ENCODE assay signal across 8 cellular contexts in the genomic region with DNA sequence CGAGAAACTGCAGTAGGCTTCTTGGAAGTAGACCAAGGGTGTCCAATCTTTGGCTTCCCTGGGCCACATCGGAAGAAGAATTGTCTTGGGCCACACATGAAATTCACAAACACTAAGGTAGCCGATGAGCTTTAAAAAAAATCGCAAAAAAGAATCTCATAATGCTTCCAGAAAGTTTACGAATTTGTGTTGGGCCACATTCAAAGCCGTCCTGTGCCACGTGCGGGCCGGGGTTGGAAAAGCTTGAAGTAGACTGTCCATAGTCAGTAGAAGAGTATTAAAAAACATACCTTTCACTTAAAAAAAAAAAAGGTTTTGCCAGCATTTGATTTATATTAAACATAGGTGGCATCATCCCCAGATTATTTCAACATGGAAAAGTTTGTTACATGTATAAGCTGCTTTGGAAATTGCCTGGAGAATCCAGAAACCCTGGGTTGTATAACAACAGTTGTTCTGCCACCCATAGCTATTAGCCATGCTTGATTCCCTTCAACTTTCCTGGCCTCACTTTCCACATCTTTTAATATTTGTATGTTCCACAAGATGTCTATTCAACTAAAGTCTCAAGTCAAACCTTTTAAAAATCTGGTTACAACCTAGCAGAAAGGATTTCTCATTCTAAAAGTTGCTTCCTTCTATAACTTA. TPM values are rescaled to one million over a fixed set of nuclear protein-coding genes. Genes with fewer than 3 reads are reported as not detected.
DNase-seq lines count a peak whose midpoint lies in the region; ATAC-seq and TF ChIP-seq lines count a peak whose summit lies in the region.

No MANE protein-coding gene starts in this region.

- no peaks in the 10 kb centered on the region for H3K27me3 Mint-ChIP-seq in Calu3 (ENCODE audit: unreplicated experiment)

- H4K20me1 ChIP-seq in PC-3 (ENCODE audit: low read length), result no peaks in the 10 kb centered on the region

- H3K4me3 ChIP-seq in PC-3 (ENCODE audit: low read length), result peak overlapping the region; percentile 77
- peak overlapping the region; percentile 62 for H3K4me3 ChIP-seq in epithelial cell of esophagus (ENCODE audit: low read length)
- peak overlapping the region; percentile 82 for H3K4me3 ChIP-seq in ovary

- no peaks in the 10 kb centered on the region for H3F3A ChIP-seq in PC-3 (ENCODE audit: low read length, unreplicated experiment)

- H3K36me3 ChIP-seq in PC-3 (ENCODE audit: low read depth, low read length) (peaks cover 6% of the 10 kb centered on the region; the same call in 1 of the 2 replicates), ovary (no peaks in the 10 kb centered on the region)

- intact Hi-C loops in Calu3 (cut with micrococcal nuclease; ENCODE audit: unreplicated experiment), result no loop called here
- intact Hi-C loops in PC-3 (cut with micrococcal nuclease), result loop anchor here (1.0 to 5.0 kb wide), 4 partner anchors 42 to 376 kb away; a partner anchor contains a TSS
- intact Hi-C loops in ovary (cut with DNase I), result no loop called here

- H3K4me1 ChIP-seq in PC-3 (ENCODE audit: insufficient read depth, low read length) (peaks cover 13% of the 10 kb centered on the region), ovary (ENCODE audit: insufficient read depth) (peaks cover 1% of the 10 kb centered on the region)

- ATAC-seq in PC-3, result no peak
- ATAC-seq in GM19351 (IDR thresholded peaks at IDR 0.05; ENCODE audit: unreplicated experiment), result no peak

- peaks cover 31% of the 10 kb centered on the region for H3K36me3 Mint-ChIP-seq in Calu3 (ENCODE audit: insufficient read depth, unreplicated experiment)

- H3K4me3 Mint-ChIP-seq in Calu3 (ENCODE audit: low read depth, unreplicated experiment), result peak overlapping the region; percentile 87

- POLR2A ChIA-PET in PC-3 (lab: Charles Lee; ENCODE audit: unreplicated experiment), result interaction anchor here (0.6 kb wide), 1 partner anchor 42 kb away, joined by 4 read pairs; no protein-coding TSS in a partner anchor

- CTCF ChIA-PET in Calu3 (lab: Charles Lee) (interaction anchor here (0.7 kb wide), 2 partner anchors 148 to 946 kb away, joined by 3 to 4 read pairs; no protein-coding TSS in a partner anchor), PC-3 (lab: Charles Lee) (interaction anchor here (0.6 kb wide), 1 partner anchor 24 kb away, joined by 3 read pairs; no protein-coding TSS in a partner anchor)

- H3K9me2 ChIP-seq in PC-3 (replicated peaks; ENCODE audit: low read length), result no peaks in the 10 kb centered on the region

- TF ChIP-seq CTCF in Calu3 (IDR thresholded peaks at IDR 0.05; ENCODE audit: unreplicated experiment) (no peak), PC-3 (conservative IDR thresholded peaks at IDR 0.05; ENCODE audit: low read depth, low read length) (no peak), epithelial cell of esophagus (IDR thresholded peaks at IDR 0.05; ENCODE audit: insufficient read depth, low read depth, low read length, missing control alignments) (no peak), ovary (IDR thresholded peaks at IDR 0.05) (no peak)

- peak overlapping the region; percentile 90 for H3K4me2 ChIP-seq in PC-3 (ENCODE audit: low read length)

- no peak for TF ChIP-seq POLR2A in ovary (IDR thresholded peaks at IDR 0.05)

- H3K9me3 ChIP-seq in PC-3 (ENCODE audit: low read length) (peaks cover 23% of the 10 kb centered on the region; the same call in 1 of the 2 replicates), ovary (no peaks in the 10 kb centered on the region)

- no peak for TF ChIP-seq EP300 in ovary (IDR thresholded peaks at IDR 0.05)

- BruUV-seq in Calu3 (replicated peaks; lab: Mats Ljungman, UMichigan) (TSS peak; percentile 77), PC-3 (replicated peaks; lab: Mats Ljungman, UMichigan) (no TSS peak)

- H3K9ac ChIP-seq in PC-3 (ENCODE audit: low read length), result peak overlapping the region; percentile 75

- peak overlapping the region; percentile 87 for H3K27ac ChIP-seq in PC-3 (ENCODE audit: low read length)
- H3K27ac ChIP-seq in ovary, result peak overlapping the region in 1 of 2 donors; percentile 80

- H2AFZ ChIP-seq in PC-3 (ENCODE audit: low read length), result peak overlapping the region; percentile 80

- no peaks in the 10 kb centered on the region for H3K4me1 Mint-ChIP-seq in Calu3 (ENCODE audit: low read depth, unreplicated experiment)

- peak overlapping the region; percentile 93 for H3K27ac Mint-ChIP-seq in Calu3 (ENCODE audit: unreplicated experiment)

- no peak for DNase-seq in Calu3
- peak; percentile 6 for DNase-seq in PC-3
- DNase-seq in epithelial cell of esophagus (ENCODE audit: low read depth), result no peak
- DNase-seq in ovary, result peak in 1 of 5 donors; percentile 28
- no peak for DNase-seq in amniotic stem cell (lab: John Stamatoyannopoulos, UW)
- no peak for DNase-seq in activated naive CD4-positive, alpha-beta T cell treated with Interleukin-2 at 50 U/mL for 16 hours
- no peak for DNase-seq in HCEC 1CT

- WGBS in ovary, 3 donors, result 8 to 10% (median 9%) methylated on average over 9 of the region's 9 CpGs

- H3K79me2 ChIP-seq in PC-3 (ENCODE audit: low read length), result peaks cover 9% of the 10 kb centered on the region

- no peaks in the 10 kb centered on the region for H3K27me3 ChIP-seq in PC-3 (ENCODE audit: low read length)
- H3K27me3 ChIP-seq in ovary, result no peaks in the 10 kb centered on the region

- peaks cover 4% of the 10 kb centered on the region for H3K9me3 Mint-ChIP-seq in Calu3 (ENCODE audit: low read depth, unreplicated experiment)

RNA-seq across cellular contexts. Expression of a gene that starts 1.0 kb away (rescaled TPM):
- total RNA-seq in Calu3 (2022), result 11.0 and 13.6 TPM in 2 replicates
- 11.9 and 12.6 TPM in 2 replicates for total RNA-seq in PC-3 (2014; rRNA removed)
- 10 to 100 TPM; 18.0 to 30.6 (median 23.9) TPM for total RNA-seq in ovary
- polyA plus RNA-seq in ovary, result 10 to 100 TPM; 12.1 to 14.6 TPM

RNA-seq across cellular contexts. Expression of a gene that starts 42.3 kb away (rescaled TPM):
- total RNA-seq in Calu3 (2022), result 12.2 TPM in 2 replicates
- total RNA-seq in PC-3 (2014; rRNA removed), result 13.6 and 20.8 TPM in 2 replicates
- 10 to 100 TPM; 17.3 to 41.7 (median 25.8) TPM for total RNA-seq in ovary
- 10 to 100 TPM; 23.1 to 34.4 TPM for polyA plus RNA-seq in ovary
